ENCODE assay signal across 23 cellular contexts in genomic region chr2:18799397-18799796, GRCh38.
A peak's percentile ranks its signal among the peaks of the same experiment; 100 is the strongest.
DNase-seq lines count a peak whose midpoint lies in the region; ATAC-seq, FAIRE-seq and TF ChIP-seq lines count a peak whose summit lies in the region.
"Had no signal": no experiment of that assay in that cellular context is flagged by ENCODE, and none has a peak within 500 bp of the region (broad histone marks: within the 10 kb centered on the region; RNA-seq: fewer than 3 reads in every experiment).

No MANE protein-coding gene starts in this region.

- H3K36me3 Mint-ChIP-seq in astrocyte (ENCODE audit: low read depth, unreplicated experiment): no peaks in the 10 kb centered on the region
- H3K36me3 Mint-ChIP-seq: CD8-positive, alpha-beta T cell had no signal

- no peak overlapping the region for H3K27ac Mint-ChIP-seq in astrocyte (ENCODE audit: unreplicated experiment)
- H3K27ac Mint-ChIP-seq: B cell; CD8-positive, alpha-beta T cell had no signal

- H3K79me2 ChIP-seq in astrocyte (ENCODE audit: insufficient read depth, low read length): no peaks in the 10 kb centered on the region
- no peaks in the 10 kb centered on the region for H3K79me2 ChIP-seq in Karpas-422 (ENCODE audit: low read length)

- H3K4me3 ChIP-seq in AG09309 (ENCODE audit: control insufficient read depth, low read depth, low read length) (no peak overlapping the region), astrocyte (ENCODE audit: insufficient read depth, low read depth, low read length) (no peak overlapping the region), Karpas-422 (ENCODE audit: low read length) (no peak overlapping the region)
- H3K4me3 ChIP-seq: K562, SJSA1 had no signal

- H3K9ac ChIP-seq in astrocyte (ENCODE audit: low read length) (no peak overlapping the region), Karpas-422 (ENCODE audit: low read length) (no peak overlapping the region)

- no peaks in the 10 kb centered on the region for H3K27me3 ChIP-seq in astrocyte (ENCODE audit: insufficient read depth, low read length)
- no peaks in the 10 kb centered on the region for H3K27me3 ChIP-seq in Karpas-422 (ENCODE audit: low read length)
- H3K27me3 ChIP-seq: SJSA1 had no signal

- H3K4me1 Mint-ChIP-seq in astrocyte (ENCODE audit: low read depth, unreplicated experiment): no peaks in the 10 kb centered on the region
- H3K4me1 Mint-ChIP-seq: B cell had no signal

- peak; percentile 24 for DNase-seq in AG09309 (ENCODE audit: low read depth)
- DNase-seq in ELR (ENCODE audit: low read depth): peak; percentile 45
- no peak for DNase-seq in astrocyte (ENCODE audit: low read depth)
- DNase-seq in left kidney (ENCODE audit: low read depth, low spot score): peak; percentile 38
- DNase-seq in Karpas-422: no peak
- no peak for DNase-seq in HT-29 (ENCODE audit: low spot score)
- DNase-seq in NCI-H1048 (lab: John Stamatoyannopoulos, UW): no peak
- DNase-seq: Caco-2; CD8-positive, alpha-beta T cell; DMS79 treated with DMSO at 0.1 percent for 48 hours; GOT3; HCEC 1CT; NCI-H2029; NCI-H446; NCI-H524 treated with DMSO at 0.1 percent for 48 hours; NCI-H774; Right ventricle myocardium superior; RPMI8226 had no signal

- FAIRE-seq in astrocyte (lab: Jason Lieb, UNC): peak; percentile 34
- FAIRE-seq: GM18507, K562 had no signal

- H3K9me3 ChIP-seq in astrocyte (ENCODE audit: insufficient read depth, low read depth, low read length) (no peaks in the 10 kb centered on the region), Karpas-422 (ENCODE audit: low read length) (no peaks in the 10 kb centered on the region)
- H3K9me3 ChIP-seq: Caco-2, SJSA1 had no signal

- H2AFZ ChIP-seq in astrocyte (ENCODE audit: low read depth, low read length): no peak overlapping the region
- no peak overlapping the region for H2AFZ ChIP-seq in Karpas-422 (ENCODE audit: low read length)

- no peaks in the 10 kb centered on the region for H3K4me1 ChIP-seq in astrocyte (ENCODE audit: insufficient read depth, low read length)
- H3K4me1 ChIP-seq in Karpas-422 (ENCODE audit: low read length): no peaks in the 10 kb centered on the region
- H3K4me1 ChIP-seq: SJSA1 had no signal

- ATAC-seq in GM21529 (IDR thresholded peaks at IDR 0.05; ENCODE audit: unreplicated experiment): no peak
- ATAC-seq: CD8-positive, alpha-beta T cell; K562 had no signal

- no peak for TF ChIP-seq CTCF in AG09309 (IDR thresholded peaks at IDR 0.05; ENCODE audit: control insufficient read depth, insufficient read depth, low read depth, low read length, missing control alignments)
- no peak for TF ChIP-seq CTCF in astrocyte (IDR thresholded peaks at IDR 0.05; ENCODE audit: insufficient read depth, low read depth, low read length)

- H3K27ac ChIP-seq in astrocyte (ENCODE audit: low read depth, low read length) (no peak overlapping the region), Karpas-422 (ENCODE audit: low read length) (no peak overlapping the region)
- H3K27ac ChIP-seq: SJSA1 had no signal

- no peak overlapping the region for H3K4me3 Mint-ChIP-seq in astrocyte (ENCODE audit: unreplicated experiment)
- H3K4me3 Mint-ChIP-seq: B cell; CD8-positive, alpha-beta T cell had no signal

- H3K27me3 Mint-ChIP-seq in astrocyte (ENCODE audit: low read depth, unreplicated experiment): peaks cover 8% of the 10 kb centered on the region
- H3K27me3 Mint-ChIP-seq: B cell had no signal

- no peaks in the 10 kb centered on the region for H3K9me2 ChIP-seq in Karpas-422 (replicated peaks; ENCODE audit: insufficient read depth, low read length)

- no peaks in the 10 kb centered on the region for H3K9me3 Mint-ChIP-seq in astrocyte (ENCODE audit: unreplicated experiment)
- H3K9me3 Mint-ChIP-seq: CD8-positive, alpha-beta T cell had no signal

- H3K4me2 ChIP-seq in astrocyte (ENCODE audit: low read length): no peak overlapping the region
- H3K4me2 ChIP-seq in Karpas-422 (ENCODE audit: low read depth, low read length, poor library complexity, severe bottlenecking): no peak overlapping the region

- H3K36me3 ChIP-seq in astrocyte (ENCODE audit: insufficient read depth, low read length) (no peaks in the 10 kb centered on the region), Karpas-422 (ENCODE audit: insufficient read depth, low read length) (no peaks in the 10 kb centered on the region)
- H3K36me3 ChIP-seq: SJSA1 had no signal

- no peaks in the 10 kb centered on the region for H4K20me1 ChIP-seq in astrocyte (ENCODE audit: insufficient read depth, low read length)
- no peaks in the 10 kb centered on the region for H4K20me1 ChIP-seq in Karpas-422 (ENCODE audit: insufficient read depth, low read depth, low read length)

Comparison
In these comparisons a context has a peak if more than half of its experiments do, and no peak if none do; other contexts are left out.
1. DNase-seq: peak in AG09309 (single experiment), ELR (single experiment) and left kidney (single experiment); none in astrocyte (single experiment), Karpas-422 (single experiment), HT-29 (single experiment) and NCI-H1048 (single experiment).